Comparison of ENCODE assay signal across 14 cellular contexts in the genomic region with DNA sequence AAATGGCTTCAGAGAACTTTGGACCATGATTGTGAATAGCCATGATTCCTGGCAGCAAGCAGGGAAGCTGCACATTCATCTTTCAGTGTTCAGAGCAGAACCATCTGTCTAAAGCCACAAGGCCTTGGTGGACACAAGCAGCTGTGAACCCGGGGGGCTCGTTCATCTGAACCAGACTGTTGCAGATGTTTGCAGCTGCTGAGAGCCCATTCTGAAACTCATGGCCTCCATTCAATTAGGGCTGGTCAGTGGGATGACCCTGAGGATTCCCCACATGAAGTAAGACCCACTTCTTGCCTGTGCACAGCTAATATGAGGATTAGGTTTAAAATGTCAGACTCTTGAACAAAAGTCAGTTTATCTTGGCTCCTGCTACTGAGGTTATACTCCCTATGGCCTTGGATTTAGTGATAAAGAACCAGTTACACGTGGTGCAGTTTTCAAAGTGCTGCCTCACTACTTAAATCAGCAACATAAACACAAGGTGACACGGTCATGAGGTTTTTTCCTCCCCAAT.
A peak's percentile ranks its signal among the peaks of the same experiment; 100 is the strongest.
DNase-seq lines count a peak whose midpoint lies in the region; ATAC-seq and TF ChIP-seq lines count a peak whose summit lies in the region.
"Had no signal": no experiment of that assay in that cellular context is flagged by ENCODE, and none has a peak within 500 bp of the region (broad histone marks: within the 10 kb centered on the region; RNA-seq: fewer than 3 reads in every experiment).

No MANE protein-coding gene starts in this region.

- DNase-seq in RWPE1 (ENCODE audit: low spot score) (no peak), lung (ENCODE audit: low spot score) (no peak), substantia nigra (lab: John Stamatoyannopoulos, UW) (peak in 3 of 49 donors; percentile 20 to 36 (median 25)), posterior vena cava (ENCODE audit: low spot score) (no peak), MV-4-11 (lab: John Stamatoyannopoulos, UW) (no peak), HEK293T (ENCODE audit: extremely low spot score) (no peak), hepatic stellate cell (ENCODE audit: low spot score) (no peak)
- DNase-seq: BE2C; NCI-H1417 treated with DMSO at 0.1 percent for 48 hours; SIG-M5; stimulated activated CD4-positive, alpha-beta T cell treated with anti-CD3 and anti-CD28 coated beads, Interleukin-15, amount 100 ng/mL, for 24 hours had no signal

- peaks cover 0 to 4% of the 10 kb centered on the region in 2 donors for H3K4me1 ChIP-seq in esophagus (ENCODE audit: control insufficient read depth in 2 of 2, insufficient read depth in 2 of 2, low read length in 1 of 2)
- peaks cover 1 to 3% of the 10 kb centered on the region in 2 donors for H3K4me1 ChIP-seq in lung (ENCODE audit: control insufficient read depth in 2 of 2, insufficient read depth in 2 of 2, low read length in 2 of 2)
- H3K4me1 ChIP-seq: BE2C had no signal

- no peak overlapping the region for H3K4me3 ChIP-seq in esophagus (ENCODE audit: low read depth in 1 of 2, low read length in 2 of 2)
- H3K4me3 ChIP-seq in lung = no peak overlapping the region

- H3K27ac ChIP-seq in RWPE1 (peak overlapping the region; percentile 83), esophagus (ENCODE audit: low read depth in 2 of 2, low read length in 1 of 2) (peak overlapping the region; percentile 64 to 65), lung (ENCODE audit: low read depth in 1 of 2, low read length in 1 of 2) (peak overlapping the region in 1 of 2 donors; percentile 73), substantia nigra (ENCODE audit: low read depth, low read length, poor library complexity, severe bottlenecking) (peak overlapping the region; percentile 65)
- H3K27ac ChIP-seq: VCaP had no signal

- intact Hi-C loops in posterior vena cava (cut with DNase I) = loop anchor here in 1 of 2 donors (10.0 kb wide), 1 partner anchor 61 kb away; no protein-coding TSS in a partner anchor

- no peaks in the 10 kb centered on the region for H3K9me3 ChIP-seq in esophagus (ENCODE audit: control insufficient read depth in 2 of 2, insufficient read depth in 1 of 2, low read depth in 1 of 2, low read length in 1 of 2)
- H3K9me3 ChIP-seq in lung (ENCODE audit: control insufficient read depth in 2 of 2, insufficient read depth in 1 of 2, low read length in 1 of 2) = no peaks in the 10 kb centered on the region
- H3K9me3 ChIP-seq: adrenal gland, BE2C had no signal

- 25 to 33% methylated on average over 4 of the region's 4 CpGs for WGBS in esophagus, 2 donors
- 63 to 69% methylated on average over 4 of the region's 4 CpGs for WGBS in lung, 2 donors

- no peaks in the 10 kb centered on the region for H3K27me3 ChIP-seq in esophagus (ENCODE audit: control insufficient read depth in 1 of 2, insufficient read depth in 2 of 2, low read length in 2 of 2)
- H3K27me3 ChIP-seq in lung (ENCODE audit: control insufficient read depth, insufficient read depth) = no peaks in the 10 kb centered on the region
- H3K27me3 ChIP-seq: adrenal gland, BE2C had no signal

- peak; percentile 19 for ATAC-seq in lung (ENCODE audit: insufficient read depth, low FRiP score)

- CTCF ChIA-PET in RWPE1 (lab: Yijun Ruan, JAX) = interaction anchor here (0.6 kb wide), 1 partner anchor 78 kb away, joined by 3 read pairs; no protein-coding TSS in a partner anchor
- CTCF ChIA-PET in HEK293T (lab: Yijun Ruan, JAX) = no interaction called here

- POLR2A ChIA-PET in RWPE1 (lab: Yijun Ruan, JAX; ENCODE audit: low non-redundant PET) (no interaction called here), HEK293T (lab: Yijun Ruan, JAX) (no interaction called here)

- TF ChIP-seq CTCF in RWPE1 (conservative IDR thresholded peaks at IDR 0.05; ENCODE audit: low read depth) = no peak
- TF ChIP-seq CTCF in lung (IDR thresholded peaks at IDR 0.05; ENCODE audit: control extremely low read depth, extremely low read depth) = no peak

- H3K36me3 ChIP-seq in esophagus (ENCODE audit: control insufficient read depth in 2 of 2, insufficient read depth in 2 of 2, low read length in 1 of 2) = no peaks in the 10 kb centered on the region
- no peaks in the 10 kb centered on the region for H3K36me3 ChIP-seq in lung (ENCODE audit: control insufficient read depth in 2 of 2, insufficient read depth in 2 of 2, low read length in 2 of 2)
- H3K36me3 ChIP-seq: adrenal gland, BE2C had no signal

TF ChIP-seq in HEK293T, 16 proteins besides CTCF, POLR2A, EP300 and RAD21:
- no peak for TF ChIP-seq SUZ12 (IDR thresholded peaks at IDR 0.05)
- no peak for TF ChIP-seq L3MBTL2 (conservative IDR thresholded peaks at IDR 0.05)
- TF ChIP-seq ELF4 (IDR thresholded peaks at IDR 0.05) = no peak
- no peak for TF ChIP-seq NFRKB (IDR thresholded peaks at IDR 0.05)
- TF ChIP-seq, protein P1, sequence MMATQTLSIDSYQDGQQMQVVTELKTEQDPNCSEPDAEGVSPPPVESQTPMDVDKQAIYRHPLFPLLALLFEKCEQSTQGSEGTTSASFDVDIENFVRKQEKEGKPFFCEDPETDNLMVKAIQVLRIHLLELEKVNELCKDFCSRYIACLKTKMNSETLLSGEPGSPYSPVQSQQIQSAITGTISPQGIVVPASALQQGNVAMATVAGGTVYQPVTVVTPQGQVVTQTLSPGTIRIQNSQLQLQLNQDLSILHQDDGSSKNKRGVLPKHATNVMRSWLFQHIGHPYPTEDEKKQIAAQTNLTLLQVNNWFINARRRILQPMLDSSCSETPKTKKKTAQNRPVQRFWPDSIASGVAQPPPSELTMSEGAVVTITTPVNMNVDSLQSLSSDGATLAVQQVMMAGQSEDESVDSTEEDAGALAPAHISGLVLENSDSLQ (IDR thresholded peaks at IDR 0.05) = no peak
- no peak for TF ChIP-seq BHLHE40 (IDR thresholded peaks at IDR 0.05; ENCODE audit: borderline replicate concordance)
- TF ChIP-seq HDGF (IDR thresholded peaks at IDR 0.05; ENCODE audit: borderline replicate concordance) = no peak
- TF ChIP-seq SP1 (IDR thresholded peaks at IDR 0.05) = no peak
- TF ChIP-seq TARDBP (IDR thresholded peaks at IDR 0.05) = no peak
- TF ChIP-seq FOXK2 (IDR thresholded peaks at IDR 0.05) = no peak
- TF ChIP-seq FOXA1 (IDR thresholded peaks at IDR 0.05) = no peak
- TF ChIP-seq FOXM1 (IDR thresholded peaks at IDR 0.05; ENCODE audit: borderline replicate concordance) = no peak
- no peak for TF ChIP-seq ARNT (IDR thresholded peaks at IDR 0.05)
- no peak for TF ChIP-seq CTBP1 (IDR thresholded peaks at IDR 0.05; ENCODE audit: borderline replicate concordance)
- no peak for TF ChIP-seq LEF1 (IDR thresholded peaks at IDR 0.05; ENCODE audit: borderline replicate concordance)
- no peak for TF ChIP-seq ZNF384 (IDR thresholded peaks at IDR 0.05)
